In genomic region chrX:151396827-151397740, GRCh38 we compare ENCODE assay signal across 8 cellular contexts. TPM values are rescaled to one million over a fixed set of nuclear protein-coding genes. Genes with fewer than 3 reads are reported as not detected.
A peak's percentile ranks its signal among the peaks of the same experiment; 100 is the strongest.
DNase-seq lines count a peak whose midpoint lies in the region; ATAC-seq and TF ChIP-seq lines count a peak whose summit lies in the region.

A gene with protein sequence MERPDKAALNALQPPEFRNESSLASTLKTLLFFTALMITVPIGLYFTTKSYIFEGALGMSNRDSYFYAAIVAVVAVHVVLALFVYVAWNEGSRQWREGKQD (plus strand): TSS chrX:151397206. CDS start chrX:151397309, 103 bp downstream.

- no peak for TF ChIP-seq EP300 in gastroesophageal sphincter (IDR thresholded peaks at IDR 0.05)

- H3T11ph ChIP-seq in H9 (ENCODE audit: low read length) = no peak within 1 kb of the TSS

- peaks cover 13 to 18% of the 10 kb centered on the region in 2 experiments; a peak in 2 of 4 replicates for H3K4me1 Mint-ChIP-seq in H9

- no peaks in the 10 kb centered on the region for H3K36me3 ChIP-seq in gastroesophageal sphincter

- H3K79me2 ChIP-seq in H9 (ENCODE audit: insufficient read depth, low read length) = peaks cover 18% of the 10 kb centered on the region; the same call in 1 of the 2 replicates

- H3K27me3 Mint-ChIP-seq in H9 (ENCODE audit: low read depth) = no peaks in the 10 kb centered on the region

- H4K5ac ChIP-seq in H9 (ENCODE audit: insufficient read length, low read depth, low read length) = no peak within 1 kb of the TSS

- ATAC-seq in gastroesophageal sphincter = peak; percentile 97

- H3K27me3 ChIP-seq in H9 (ENCODE audit: insufficient read depth, low read length) (no peaks in the 10 kb centered on the region), gastroesophageal sphincter (no peaks in the 10 kb centered on the region)

- no CpG with 5 or more reads among the region's 97 CpGs for WGBS in H9 (ENCODE audit: extremely low coverage, insufficient read length, low lambda C conversion rate)
- WGBS in gastroesophageal sphincter (ENCODE audit: low coverage in 1 of 2), 2 donors = 17% methylated on average over 1 of the region's 97 CpGs; no CpG with 5 or more reads in 1 of the 2 donors

- H2BK5ac ChIP-seq in H9 (ENCODE audit: insufficient read length, low read length) = no peak within 1 kb of the TSS

- H3K27ac Mint-ChIP-seq in H9 = peak within 1 kb of the TSS in 2 of 3 experiments; percentile 84 to 95; a peak in 5 of 7 replicates

- peak within 1 kb of the TSS; percentile 78 to 99 for H3K4me3 ChIP-seq in gastroesophageal sphincter

- H2AFZ ChIP-seq in H9 (ENCODE audit: low read length) = no peak within 1 kb of the TSS

- no peak within 1 kb of the TSS for H2BK120ac ChIP-seq in H9 (ENCODE audit: low read depth, low read length, poor library complexity, severe bottlenecking)

- no peaks in the 10 kb centered on the region for H3K79me1 ChIP-seq in H9 (ENCODE audit: insufficient read depth, low read depth, low read length, poor library complexity, severe bottlenecking)

- no peak within 1 kb of the TSS for H2BK12ac ChIP-seq in H9 (ENCODE audit: insufficient read length, low read depth, low read length)

- peaks cover 8% of the 10 kb centered on the region for H3K23me2 ChIP-seq in H9 (ENCODE audit: insufficient read length, low read depth, low read length, poor library complexity, severe bottlenecking)

- no peak within 1 kb of the TSS for H2BK15ac ChIP-seq in H9 (ENCODE audit: low read depth, low read length)

- no peak within 1 kb of the TSS for H3K56ac ChIP-seq in H9 (ENCODE audit: insufficient read length, low read depth, low read length)

- H3K4me3 Mint-ChIP-seq in H9 = peak within 1 kb of the TSS; percentile 83 to 90

- no peaks in the 10 kb centered on the region for H3K4me1 ChIP-seq in H9 (ENCODE audit: insufficient read depth, low read length)
- H3K4me1 ChIP-seq in gastroesophageal sphincter = peaks cover 0 to 32% (median 0%) of the 10 kb centered on the region in 3 donors

- H3K9me3 ChIP-seq in H9 (ENCODE audit: control insufficient read depth, low read depth, low read length) (peaks cover 43% of the 10 kb centered on the region), gastroesophageal sphincter (no peaks in the 10 kb centered on the region)

- H3K9ac ChIP-seq in H9 (ENCODE audit: extremely low read depth, insufficient read length, low read length) = peak within 1 kb of the TSS; percentile 85

- H3K27ac ChIP-seq in H9 (ENCODE audit: insufficient read length, low read depth, low read length) (no peak within 1 kb of the TSS), gastroesophageal sphincter (peak within 1 kb of the TSS; percentile 90 to 94 (median 92))

- H3K23ac ChIP-seq in H9 (ENCODE audit: insufficient read length, low read depth, low read length) = no peak within 1 kb of the TSS

- peak within 1 kb of the TSS; percentile 84 for H3K4me2 ChIP-seq in H9 (ENCODE audit: insufficient read depth, insufficient read length, low read length)

- TF ChIP-seq POLR2A in gastroesophageal sphincter (IDR thresholded peaks at IDR 0.05) = peak; percentile 53 to 58

- H2BK20ac ChIP-seq in H9 (ENCODE audit: low read depth, low read length, poor library complexity, severe bottlenecking) = no peak within 1 kb of the TSS

- peak within 1 kb of the TSS; percentile 33 for H3K18ac ChIP-seq in H9 (ENCODE audit: insufficient read length, low read depth, low read length)

- peaks cover 7 to 9% (median 9%) of the 10 kb centered on the region in 3 experiments; a peak in 6 of 7 replicates for H3K36me3 Mint-ChIP-seq in H9 (ENCODE audit: insufficient read depth in 1 of 3, low read depth in 3 of 3)

- H3K4ac ChIP-seq in H9 (ENCODE audit: low read depth, low read length) = no peak within 1 kb of the TSS; the same call in 1 of the 2 replicates

- H3K14ac ChIP-seq in H9 (ENCODE audit: insufficient read depth, low read length) = peak within 1 kb of the TSS; percentile 74

- H3K9me3 Mint-ChIP-seq in H9 = peaks cover 65 to 69% of the 10 kb centered on the region in 2 experiments

- no peak for TF ChIP-seq CTCF in H9 (conservative IDR thresholded peaks at IDR 0.05)
- TF ChIP-seq CTCF in gastroesophageal sphincter (IDR thresholded peaks at IDR 0.05) = no peak

- in situ Hi-C loops in SK-MEL-5 (cut with HindIII; ENCODE audit: low pct_unique_long_range_greater_than_20kb, low sequenced_read_pairs) = no loop called here

- no peak within 1 kb of the TSS for H4K91ac ChIP-seq in H9 (ENCODE audit: insufficient read length, low read depth, low read length)

- DNase-seq in GDM1 (lab: John Stamatoyannopoulos, UW) (peak; percentile 77), H9 (peak; percentile 76), M059J (ENCODE audit: low read depth) (peak; percentile 89), SK-MEL-5 (ENCODE audit: low read depth, low spot score) (peak; percentile 76), nucleus accumbens (lab: John Stamatoyannopoulos, UW) (peak in 55 of 56 donors; percentile 2 to 82 (median 60)), superior temporal gyrus (ENCODE audit: extremely low spot score) (peak; percentile 62)
- DNase-seq in activated naive CD4-positive, alpha-beta T cell treated with Interleukin-2 at 50 U/mL for 16 hours = peak; percentile 85

- H4K20me1 ChIP-seq in H9 (ENCODE audit: control insufficient read depth, insufficient read depth, insufficient read length) = no peaks in the 10 kb centered on the region

- no peak within 1 kb of the TSS for H2AK5ac ChIP-seq in H9 (ENCODE audit: insufficient read length, low read length)

- H4K8ac ChIP-seq in H9 (replicated peaks; ENCODE audit: insufficient read length, low read depth, low read length) = no peak within 1 kb of the TSS

RNA-seq across cellular contexts. Expression of the gene that starts here (rescaled TPM):
- total RNA-seq in H9 (2021) (46.1 and 50.3 TPM in 2 replicates), gastroesophageal sphincter (10 to 100 TPM; 22.6 to 33.3 (median 29.9) TPM)
- 126 and 147 TPM in 2 replicates for total RNA-seq in M059J (2014; rRNA removed; shearing (Covaris generic))
- total RNA-seq in SK-MEL-5 (2014; rRNA removed; shearing (Covaris generic)) = 89.7 and 95.4 TPM in 2 replicates
- 60.6 and 81.5 TPM in 2 replicates for polyA plus RNA-seq in SK-MEL-5 (2015; cell fraction: cytosol; rRNA removed)
- polyA plus RNA-seq in SK-MEL-5 (2015; cell fraction: nucleus; rRNA removed) = 25.2 and 27.9 TPM in 2 replicates
